Comparison of ENCODE assay signal across 18 cellular contexts in genomic region chr6:132153221-132153896, GRCh38.
DNase-seq lines count a peak whose midpoint lies in the region; ATAC-seq, FAIRE-seq and TF ChIP-seq lines count a peak whose summit lies in the region.
"Had no signal": no experiment of that assay in that cellular context is flagged by ENCODE, and none has a peak within 500 bp of the region (broad histone marks: within the 10 kb centered on the region; RNA-seq: fewer than 3 reads in every experiment).

No MANE protein-coding gene starts in this region.

- dilution Hi-C loops in endothelial cell of umbilical vein (cut with MboI; ENCODE audit: extremely low pct_ligation_motif_present, low sequenced_read_pairs), result no loop called here

- DNase-seq in BJ (ENCODE audit: low read depth), result peak; percentile 98
- no peak for DNase-seq in PC-9
- no peak for DNase-seq in endothelial cell of umbilical vein (ENCODE audit: low read depth, low spot score)
- peak; percentile 69 for DNase-seq in skeletal muscle cell (ENCODE audit: low read depth)
- no peak for DNase-seq in activated T-helper 1 cell treated with anti-CD3 and anti-CD28 coated beads, Interleukin-12 subunit alpha, Interleukin-12 subunit beta, Interleukin-2, Interleukin-4 antibody, amounts not matched to agents 30 ng/mL and 10 ng/mL and 1 ng/mL, durations not matched to agents 14 hours and 24 hours and 36 hours (ENCODE audit: low spot score)
- DNase-seq in naive thymus-derived CD4-positive, alpha-beta T cell, result no peak
- DNase-seq: colonic mucosa, NCI-H2081, pancreas, upper lobe of left lung had no signal

- no peaks in the 10 kb centered on the region for H3K27me3 ChIP-seq in BJ (ENCODE audit: control insufficient read depth, insufficient read depth, low read length)
- no peaks in the 10 kb centered on the region for H3K27me3 ChIP-seq in PC-9 (ENCODE audit: insufficient read depth, low read depth)
- no peaks in the 10 kb centered on the region for H3K27me3 ChIP-seq in endothelial cell of umbilical vein (ENCODE audit: control insufficient read depth in 2 of 2, insufficient read depth in 2 of 2, low read length in 2 of 2)
- no peaks in the 10 kb centered on the region for H3K27me3 ChIP-seq in naive thymus-derived CD4-positive, alpha-beta T cell (ENCODE audit: control insufficient read depth in 2 of 2, insufficient read depth in 2 of 2, low read length in 2 of 2)
- H3K27me3 ChIP-seq: colonic mucosa, esophagus muscularis mucosa, pancreas, upper lobe of left lung had no signal

- H3K79me2 ChIP-seq in PC-9 (ENCODE audit: low read depth), result no peaks in the 10 kb centered on the region
- H3K79me2 ChIP-seq in endothelial cell of umbilical vein (ENCODE audit: control insufficient read depth, insufficient read depth, low read length), result peaks cover 15% of the 10 kb centered on the region

- H3K27me3 Mint-ChIP-seq in activated T-helper 1 cell treated with anti-CD3 and anti-CD28 coated beads, Interleukin-12 subunit alpha, Interleukin-12 subunit beta, Interleukin-2, Interleukin-4 antibody, amounts not matched to agents 30 ng/mL and 10 ng/mL and 1 ng/mL, durations not matched to agents 14 hours and 24 hours and 36 hours (ENCODE audit: insufficient read depth), result no peaks in the 10 kb centered on the region
- H3K27me3 Mint-ChIP-seq in naive thymus-derived CD4-positive, alpha-beta T cell, result peaks cover 0 to 5% (median 3%) of the 10 kb centered on the region in 5 donors

- H4K20me1 ChIP-seq in PC-9 (ENCODE audit: insufficient read depth) (no peaks in the 10 kb centered on the region), endothelial cell of umbilical vein (replicated peaks; ENCODE audit: control insufficient read depth, extremely low read depth, insufficient read depth, low read length) (no peaks in the 10 kb centered on the region)

- intact Hi-C loops in PC-9 (cut with micrococcal nuclease; ENCODE audit: unreplicated experiment), result no loop called here
- intact Hi-C loops in endothelial cell of umbilical vein (cut with micrococcal nuclease), result no loop called here
- intact Hi-C loops in activated T-helper 1 cell treated with anti-CD3 and anti-CD28 coated beads, Interleukin-12 subunit alpha, Interleukin-12 subunit beta, Interleukin-2, Interleukin-4 antibody, amounts not matched to agents 30 ng/mL and 10 ng/mL and 1 ng/mL, durations not matched to agents 14 hours and 24 hours and 36 hours (cut with micrococcal nuclease), result no loop called here
- intact Hi-C loops in naive thymus-derived CD4-positive, alpha-beta T cell (cut with micrococcal nuclease), result no loop called here

- peaks cover 4% of the 10 kb centered on the region; the same call in 1 of the 2 replicates for H3K9me2 ChIP-seq in PC-9 (ENCODE audit: insufficient read depth)

- CTCF ChIA-PET in BJ (lab: Yijun Ruan, JAX) (no interaction called here), PC-9 (lab: Charles Lee) (no interaction called here), endothelial cell of umbilical vein (lab: Charles Lee) (no interaction called here)
- CTCF ChIA-PET in naive thymus-derived CD4-positive, alpha-beta T cell (lab: Charles Lee), result no interaction called here

- H3K4me1 Mint-ChIP-seq in activated T-helper 1 cell treated with anti-CD3 and anti-CD28 coated beads, Interleukin-12 subunit alpha, Interleukin-12 subunit beta, Interleukin-2, Interleukin-4 antibody, amounts not matched to agents 30 ng/mL and 10 ng/mL and 1 ng/mL, durations not matched to agents 14 hours and 24 hours and 36 hours (ENCODE audit: low read depth), result no peaks in the 10 kb centered on the region
- no peaks in the 10 kb centered on the region for H3K4me1 Mint-ChIP-seq in naive thymus-derived CD4-positive, alpha-beta T cell
- H3K4me1 Mint-ChIP-seq: activated naive CD4-positive, alpha-beta T cell treated with anti-CD3 and anti-CD28 coated beads, Interleukin-2, amount 50 U/mL, for 24 hours; CD14-positive monocyte; memory B cell had no signal

- H2AFZ ChIP-seq in PC-9, result peak overlapping the region; percentile 66
- no peak overlapping the region for H2AFZ ChIP-seq in endothelial cell of umbilical vein (ENCODE audit: low read depth, low read length)

- H3K4me2 ChIP-seq in PC-9, result no peak overlapping the region
- no peak overlapping the region for H3K4me2 ChIP-seq in endothelial cell of umbilical vein (ENCODE audit: insufficient read depth, low read length)

- no peak overlapping the region for H3K4me3 Mint-ChIP-seq in activated T-helper 1 cell treated with anti-CD3 and anti-CD28 coated beads, Interleukin-12 subunit alpha, Interleukin-12 subunit beta, Interleukin-2, Interleukin-4 antibody, amounts not matched to agents 30 ng/mL and 10 ng/mL and 1 ng/mL, durations not matched to agents 14 hours and 24 hours and 36 hours
- H3K4me3 Mint-ChIP-seq in naive thymus-derived CD4-positive, alpha-beta T cell, result no peak overlapping the region
- H3K4me3 Mint-ChIP-seq: activated naive CD4-positive, alpha-beta T cell treated with anti-CD3 and anti-CD28 coated beads, Interleukin-2, amount 50 U/mL, for 24 hours; CD14-positive monocyte; memory B cell had no signal

- no peak overlapping the region for H3K27ac Mint-ChIP-seq in activated T-helper 1 cell treated with anti-CD3 and anti-CD28 coated beads, Interleukin-12 subunit alpha, Interleukin-12 subunit beta, Interleukin-2, Interleukin-4 antibody, amounts not matched to agents 30 ng/mL and 10 ng/mL and 1 ng/mL, durations not matched to agents 14 hours and 24 hours and 36 hours
- no peak overlapping the region for H3K27ac Mint-ChIP-seq in naive thymus-derived CD4-positive, alpha-beta T cell
- H3K27ac Mint-ChIP-seq: activated naive CD4-positive, alpha-beta T cell treated with anti-CD3 and anti-CD28 coated beads, Interleukin-2, amount 50 U/mL, for 24 hours; CD14-positive monocyte; memory B cell had no signal

- H3K9me3 ChIP-seq in PC-9 (ENCODE audit: insufficient read depth, low read depth) (no peaks in the 10 kb centered on the region), endothelial cell of umbilical vein (replicated peaks; ENCODE audit: control insufficient read depth, insufficient read depth, low read length) (no peaks in the 10 kb centered on the region)
- H3K9me3 ChIP-seq in naive thymus-derived CD4-positive, alpha-beta T cell (ENCODE audit: control insufficient read depth in 2 of 3, low read length in 3 of 3), result no peaks in the 10 kb centered on the region
- H3K9me3 ChIP-seq: colonic mucosa, esophagus muscularis mucosa, HAP-1, pancreas, upper lobe of left lung had no signal

- no peaks in the 10 kb centered on the region for H3K9me1 ChIP-seq in endothelial cell of umbilical vein (replicated peaks; ENCODE audit: control insufficient read depth, extremely low read depth, insufficient read depth, low read length)

- H3K36me3 ChIP-seq in BJ (ENCODE audit: control insufficient read depth, insufficient read depth, low read length), result no peaks in the 10 kb centered on the region
- no peaks in the 10 kb centered on the region for H3K36me3 ChIP-seq in PC-9 (ENCODE audit: low read depth)
- peaks cover 6 to 8% of the 10 kb centered on the region in 2 experiments for H3K36me3 ChIP-seq in endothelial cell of umbilical vein (ENCODE audit: control insufficient read depth in 2 of 2, extremely low read depth in 1 of 2, insufficient read depth in 2 of 2, low read length in 2 of 2)
- no peaks in the 10 kb centered on the region for H3K36me3 ChIP-seq in naive thymus-derived CD4-positive, alpha-beta T cell (ENCODE audit: control insufficient read depth in 2 of 3, insufficient read depth in 3 of 3, low read length in 3 of 3)
- H3K36me3 ChIP-seq: colonic mucosa, esophagus muscularis mucosa, HAP-1, pancreas, upper lobe of left lung had no signal

- no peak for ATAC-seq in naive thymus-derived CD4-positive, alpha-beta T cell
- ATAC-seq in GM21381 (IDR thresholded peaks at IDR 0.05; ENCODE audit: unreplicated experiment), result no peak
- ATAC-seq in GM19463 (IDR thresholded peaks at IDR 0.05; ENCODE audit: unreplicated experiment), result no peak

- H3K4me3 ChIP-seq in BJ (ENCODE audit: low read depth, low read length), result peak overlapping the region; percentile 11; the same call in 1 of the 2 replicates
- no peak overlapping the region for H3K4me3 ChIP-seq in PC-9
- no peak overlapping the region for H3K4me3 ChIP-seq in endothelial cell of umbilical vein (replicated peaks in 1 of 3; ENCODE audit: insufficient read depth in 1 of 3, low read depth in 1 of 3, low read length in 3 of 3)
- H3K4me3 ChIP-seq in skeletal muscle cell (ENCODE audit: low read depth, low read length), result no peak overlapping the region
- no peak overlapping the region for H3K4me3 ChIP-seq in naive thymus-derived CD4-positive, alpha-beta T cell (ENCODE audit: low read length)
- H3K4me3 ChIP-seq: colonic mucosa, esophagus muscularis mucosa, HAP-1, pancreas, upper lobe of left lung had no signal

- TF ChIP-seq POLR2A in endothelial cell of umbilical vein (IDR thresholded peaks at IDR 0.05; ENCODE audit: low read depth, low read length), result no peak

- H3K4me1 ChIP-seq in PC-9 (replicated peaks; ENCODE audit: insufficient read depth), result no peaks in the 10 kb centered on the region
- H3K4me1 ChIP-seq in endothelial cell of umbilical vein (ENCODE audit: control insufficient read depth, extremely low read depth, insufficient read depth, low read length), result peaks cover 5% of the 10 kb centered on the region
- H3K4me1 ChIP-seq in naive thymus-derived CD4-positive, alpha-beta T cell (ENCODE audit: control insufficient read depth in 2 of 2, insufficient read depth in 2 of 2, low read length in 2 of 2), result no peaks in the 10 kb centered on the region
- H3K4me1 ChIP-seq: colonic mucosa, esophagus muscularis mucosa, HAP-1, pancreas, upper lobe of left lung had no signal

- no peaks in the 10 kb centered on the region for H3K9me3 Mint-ChIP-seq in activated T-helper 1 cell treated with anti-CD3 and anti-CD28 coated beads, Interleukin-12 subunit alpha, Interleukin-12 subunit beta, Interleukin-2, Interleukin-4 antibody, amounts not matched to agents 30 ng/mL and 10 ng/mL and 1 ng/mL, durations not matched to agents 14 hours and 24 hours and 36 hours
- H3K9me3 Mint-ChIP-seq in naive thymus-derived CD4-positive, alpha-beta T cell, result peaks cover 0 to 2% (median 0%) of the 10 kb centered on the region in 11 donors
- H3K9me3 Mint-ChIP-seq: activated naive CD4-positive, alpha-beta T cell treated with anti-CD3 and anti-CD28 coated beads, Interleukin-2, amount 50 U/mL, for 24 hours; CD14-positive monocyte had no signal

- no peak overlapping the region for H3K9ac ChIP-seq in endothelial cell of umbilical vein (replicated peaks; ENCODE audit: extremely low read depth, insufficient read depth, low read length)

- H3K27ac ChIP-seq in PC-9 (no peak overlapping the region), endothelial cell of umbilical vein (ENCODE audit: insufficient read depth, low read depth, low read length) (no peak overlapping the region)
- no peak overlapping the region for H3K27ac ChIP-seq in naive thymus-derived CD4-positive, alpha-beta T cell (ENCODE audit: low read depth, low read length)
- H3K27ac ChIP-seq: colonic mucosa, esophagus muscularis mucosa, HL-60, pancreas, upper lobe of left lung had no signal

- no TSS peak for BruUV-seq in PC-9 (replicated peaks; lab: Mats Ljungman, UMichigan)
- no TSS peak for BruUV-seq in endothelial cell of umbilical vein (replicated peaks; lab: Mats Ljungman, UMichigan)

- no peaks in the 10 kb centered on the region for H3K36me3 Mint-ChIP-seq in activated T-helper 1 cell treated with anti-CD3 and anti-CD28 coated beads, Interleukin-12 subunit alpha, Interleukin-12 subunit beta, Interleukin-2, Interleukin-4 antibody, amounts not matched to agents 30 ng/mL and 10 ng/mL and 1 ng/mL, durations not matched to agents 14 hours and 24 hours and 36 hours (ENCODE audit: low read depth)
- H3K36me3 Mint-ChIP-seq in naive thymus-derived CD4-positive, alpha-beta T cell, result no peaks in the 10 kb centered on the region
- H3K36me3 Mint-ChIP-seq: activated naive CD4-positive, alpha-beta T cell treated with anti-CD3 and anti-CD28 coated beads, Interleukin-2, amount 50 U/mL, for 24 hours; CD14-positive monocyte; memory B cell had no signal

- FAIRE-seq in endothelial cell of umbilical vein (lab: Jason Lieb, UNC), result peak; percentile 12

- no peaks in the 10 kb centered on the region for H3F3A ChIP-seq in PC-9 (ENCODE audit: insufficient read depth, low read depth)

- TF ChIP-seq CTCF in BJ (IDR thresholded peaks at IDR 0.05; ENCODE audit: insufficient read depth, low read depth, low read length) (no peak), PC-9 (conservative IDR thresholded peaks at IDR 0.05) (no peak), endothelial cell of umbilical vein (IDR thresholded peaks at IDR 0.05; ENCODE audit: extremely low read depth in 1 of 2, insufficient read depth in 1 of 2, low read depth in 1 of 2, low read length in 2 of 2) (no peak)

- POLR2A ChIA-PET in BJ (lab: Charles Lee), result no interaction called here
- POLR2A ChIA-PET in PC-9 (lab: Charles Lee; ENCODE audit: unreplicated experiment), result no interaction called here
- POLR2A ChIA-PET in endothelial cell of umbilical vein (lab: Charles Lee), result no interaction called here
- POLR2A ChIA-PET in naive thymus-derived CD4-positive, alpha-beta T cell (lab: Charles Lee), result no interaction called here

Comparison
In these comparisons a context has a peak if more than half of its experiments do, and no peak if none do; other contexts are left out.
1. DNase-seq: peak in BJ (single experiment) and skeletal muscle cell (single experiment); none in PC-9 (0 of 2), endothelial cell of umbilical vein (single experiment), activated T-helper 1 cell treated with anti-CD3 and anti-CD28 coated beads, Interleukin-12 subunit alpha, Interleukin-12 subunit beta, Interleukin-2, Interleukin-4 antibody, amounts not matched to agents 30 ng/mL and 10 ng/mL and 1 ng/mL, durations not matched to agents 14 hours and 24 hours and 36 hours (single experiment) and naive thymus-derived CD4-positive, alpha-beta T cell (0 of 9).